In genomic region chr4:176191974-176192373, GRCh38 we compare ENCODE assay signal across 12 cellular contexts. TPM values are rescaled to one million over a fixed set of nuclear protein-coding genes. Genes with fewer than 3 reads are reported as not detected.
A peak's percentile ranks its signal among the peaks of the same experiment; 100 is the strongest.
DNase-seq lines count a peak whose midpoint lies in the region; ATAC-seq and TF ChIP-seq lines count a peak whose summit lies in the region.
"Had no signal": no experiment of that assay in that cellular context is flagged by ENCODE, and none has a peak within 500 bp of the region (broad histone marks: within the 10 kb centered on the region; RNA-seq: fewer than 3 reads in every experiment).

No MANE protein-coding gene starts in this region.

- H3K79me2 ChIP-seq in fibroblast of lung (ENCODE audit: control insufficient read depth, insufficient read depth, low read length), result no peaks in the 10 kb centered on the region

- no peak overlapping the region for H3K4me3 Mint-ChIP-seq in activated naive CD8-positive, alpha-beta T cell treated with anti-CD3 and anti-CD28 coated beads for 36 hours
- no peak overlapping the region for H3K4me3 Mint-ChIP-seq in stimulated activated naive B cell treated with anti-CD40 and anti-IgM and Interleukin-4, amounts not matched to agents 10 μg/mL and 1 μg/mL and 100 μg/mL, for 72 hours
- H3K4me3 Mint-ChIP-seq: CD4-positive, CD25-positive, alpha-beta regulatory T cell; dendritic cell treated with granulocyte-macrophage colony-stimulating factor and Interleukin-4, amounts not matched to agents 40 ng/mL and 50 ng/mL, for 4 days; natural killer cell had no signal

- H3K36me3 Mint-ChIP-seq in activated naive CD8-positive, alpha-beta T cell treated with anti-CD3 and anti-CD28 coated beads for 36 hours, result peaks cover 2% of the 10 kb centered on the region
- H3K36me3 Mint-ChIP-seq in stimulated activated naive B cell treated with anti-CD40 and anti-IgM and Interleukin-4, amounts not matched to agents 10 μg/mL and 1 μg/mL and 100 μg/mL, for 72 hours, result no peaks in the 10 kb centered on the region
- H3K36me3 Mint-ChIP-seq: CD4-positive, CD25-positive, alpha-beta regulatory T cell; natural killer cell had no signal

- no peak for TF ChIP-seq CTCF in fibroblast of lung (conservative IDR thresholded peaks at IDR 0.05 in 1 of 2, IDR thresholded peaks at IDR 0.05 in 1 of 2; ENCODE audit: low read depth in 1 of 2, low read length in 2 of 2)

- H3K9ac ChIP-seq in fibroblast of lung (ENCODE audit: insufficient read depth, low read length), result no peak overlapping the region

- ATAC-seq in GM21447 (IDR thresholded peaks at IDR 0.05; ENCODE audit: unreplicated experiment), result no peak
- ATAC-seq in stimulated activated naive B cell treated with anti-CD40 and anti-IgM and Interleukin-4, amounts not matched to agents 10 μg/mL and 1 μg/mL and 100 μg/mL, for 72 hours (replicated peaks), result no peak
- ATAC-seq: natural killer cell had no signal

- no peaks in the 10 kb centered on the region for H3K36me3 ChIP-seq in fibroblast of lung (ENCODE audit: control insufficient read depth, insufficient read depth, low read length)
- H3K36me3 ChIP-seq: thoracic aorta had no signal

- peaks cover 11% of the 10 kb centered on the region for H3K4me1 ChIP-seq in fibroblast of lung (ENCODE audit: control insufficient read depth, extremely low read depth, insufficient read depth, low read length)

- in situ Hi-C loops in Caki2 (cut with HindIII; ENCODE audit: low pct_unique_long_range_greater_than_20kb, low sequenced_read_pairs), result no loop called here

- peaks cover 37% of the 10 kb centered on the region for H3K4me1 Mint-ChIP-seq in activated naive CD8-positive, alpha-beta T cell treated with anti-CD3 and anti-CD28 coated beads for 36 hours
- H3K4me1 Mint-ChIP-seq in stimulated activated naive B cell treated with anti-CD40 and anti-IgM and Interleukin-4, amounts not matched to agents 10 μg/mL and 1 μg/mL and 100 μg/mL, for 72 hours, result peaks cover 5 to 12% of the 10 kb centered on the region in 2 donors

- DNase-seq in Caki2 (ENCODE audit: low read depth) (peak; percentile 63), LHCN-M2 (ENCODE audit: low read depth) (peak; percentile 89), NCI-H82 (lab: John Stamatoyannopoulos, UW) (peak; percentile 68), fibroblast of lung (ENCODE audit: low read depth in 2 of 2) (peak; percentile 34 to 44), NOMO-1 treated with DMSO at 0.1 percent for 48 hours (lab: John Stamatoyannopoulos, UW; ENCODE audit: unreplicated experiment) (no peak)
- DNase-seq in activated naive CD8-positive, alpha-beta T cell treated with anti-CD3 and anti-CD28 coated beads for 36 hours, result no peak
- DNase-seq in stimulated activated naive B cell treated with anti-CD40 and anti-IgM and Interleukin-4, amounts not matched to agents 10 μg/mL and 1 μg/mL and 100 μg/mL, for 72 hours, result no peak
- DNase-seq: CD4-positive, CD25-positive, alpha-beta regulatory T cell; natural killer cell had no signal

- H4K20me1 ChIP-seq in fibroblast of lung (ENCODE audit: control insufficient read depth, extremely low read depth, insufficient read depth, low read length), result no peaks in the 10 kb centered on the region

- H3K27ac ChIP-seq in fibroblast of lung (ENCODE audit: insufficient read depth, low read length), result no peak overlapping the region
- H3K27ac ChIP-seq: thoracic aorta had no signal

- H3K4me2 ChIP-seq in fibroblast of lung (ENCODE audit: extremely low read depth, insufficient read depth, low read length), result no peak overlapping the region

- H3K9me3 ChIP-seq in fibroblast of lung (ENCODE audit: control insufficient read depth, insufficient read depth, low read depth, low read length), result no peaks in the 10 kb centered on the region
- H3K9me3 ChIP-seq: thoracic aorta had no signal

- peaks cover 8% of the 10 kb centered on the region for H3K9me3 Mint-ChIP-seq in activated naive CD8-positive, alpha-beta T cell treated with anti-CD3 and anti-CD28 coated beads for 36 hours
- H3K9me3 Mint-ChIP-seq in stimulated activated naive B cell treated with anti-CD40 and anti-IgM and Interleukin-4, amounts not matched to agents 10 μg/mL and 1 μg/mL and 100 μg/mL, for 72 hours, result no peaks in the 10 kb centered on the region
- H3K9me3 Mint-ChIP-seq: CD4-positive, CD25-positive, alpha-beta regulatory T cell; dendritic cell treated with granulocyte-macrophage colony-stimulating factor and Interleukin-4, amounts not matched to agents 40 ng/mL and 50 ng/mL, for 4 days; natural killer cell had no signal

- H2AFZ ChIP-seq in fibroblast of lung (ENCODE audit: low read length), result no peak overlapping the region

- peaks cover 23% of the 10 kb centered on the region for H3K27me3 Mint-ChIP-seq in activated naive CD8-positive, alpha-beta T cell treated with anti-CD3 and anti-CD28 coated beads for 36 hours
- peaks cover 19 to 28% of the 10 kb centered on the region in 2 donors for H3K27me3 Mint-ChIP-seq in stimulated activated naive B cell treated with anti-CD40 and anti-IgM and Interleukin-4, amounts not matched to agents 10 μg/mL and 1 μg/mL and 100 μg/mL, for 72 hours

- H3K4me3 ChIP-seq in fibroblast of lung (replicated peaks in 1 of 4; ENCODE audit: control extremely low read depth in 1 of 4, insufficient read depth in 1 of 4, low read depth in 3 of 4, low read length in 4 of 4), result no peak overlapping the region
- H3K4me3 ChIP-seq: thoracic aorta had no signal

- H3K27ac Mint-ChIP-seq in activated naive CD8-positive, alpha-beta T cell treated with anti-CD3 and anti-CD28 coated beads for 36 hours, result no peak overlapping the region
- no peak overlapping the region for H3K27ac Mint-ChIP-seq in stimulated activated naive B cell treated with anti-CD40 and anti-IgM and Interleukin-4, amounts not matched to agents 10 μg/mL and 1 μg/mL and 100 μg/mL, for 72 hours
- H3K27ac Mint-ChIP-seq: CD4-positive, CD25-positive, alpha-beta regulatory T cell; dendritic cell treated with granulocyte-macrophage colony-stimulating factor and Interleukin-4, amounts not matched to agents 40 ng/mL and 50 ng/mL, for 4 days; natural killer cell had no signal

- H3K27me3 ChIP-seq in fibroblast of lung (ENCODE audit: control insufficient read depth, insufficient read depth, low read length), result no peaks in the 10 kb centered on the region

RNA-seq across cellular contexts. Expression of gene SPATA4, which starts 3.4 kb away (rescaled TPM):
- not detected in 2 replicates for total RNA-seq in Caki2 (2014; rRNA removed; shearing (Covaris generic); ENCODE audit: low replicate concordance)
- total RNA-seq in LHCN-M2 (2014; rRNA removed), result 0.11 TPM in 1 of 2 replicates, not detected in the other
- 0.13 TPM for polyA plus RNA-seq in LHCN-M2 (2012)
- total RNA-seq in fibroblast of lung, result 0.26 and 0.66 TPM in 2 replicates
- 0.09 and 0.14 TPM in 2 replicates for polyA plus RNA-seq in fibroblast of lung
- 0.25 TPM in 1 of 2 replicates, not detected in the other for polyA plus RNA-seq in fibroblast of lung (2012)
- 0.82 TPM in 1 of 2 replicates, not detected in the other for polyA minus RNA-seq in fibroblast of lung (ENCODE audit: low replicate concordance)
- not detected for total RNA-seq in activated naive CD8-positive, alpha-beta T cell treated with anti-CD3 and anti-CD28 coated beads for 36 hours
- total RNA-seq: CD4-positive, CD25-positive, alpha-beta regulatory T cell; natural killer cell; thoracic aorta had no signal
- polyA plus RNA-seq: CD4-positive, CD25-positive, alpha-beta regulatory T cell had no signal

Comparison
In these comparisons a context has a peak if more than half of its experiments do, and no peak if none do; other contexts are left out.
1. DNase-seq: peak in Caki2 (single experiment), LHCN-M2 (single experiment), NCI-H82 (single experiment) and fibroblast of lung (2 of 2); none in activated naive CD8-positive, alpha-beta T cell treated with anti-CD3 and anti-CD28 coated beads for 36 hours (single experiment), NOMO-1 treated with DMSO at 0.1 percent for 48 hours (single experiment) and stimulated activated naive B cell treated with anti-CD40 and anti-IgM and Interleukin-4, amounts not matched to agents 10 μg/mL and 1 μg/mL and 100 μg/mL, for 72 hours (single experiment).